ENCODE assay signal across 12 cellular contexts in the genomic region with DNA sequence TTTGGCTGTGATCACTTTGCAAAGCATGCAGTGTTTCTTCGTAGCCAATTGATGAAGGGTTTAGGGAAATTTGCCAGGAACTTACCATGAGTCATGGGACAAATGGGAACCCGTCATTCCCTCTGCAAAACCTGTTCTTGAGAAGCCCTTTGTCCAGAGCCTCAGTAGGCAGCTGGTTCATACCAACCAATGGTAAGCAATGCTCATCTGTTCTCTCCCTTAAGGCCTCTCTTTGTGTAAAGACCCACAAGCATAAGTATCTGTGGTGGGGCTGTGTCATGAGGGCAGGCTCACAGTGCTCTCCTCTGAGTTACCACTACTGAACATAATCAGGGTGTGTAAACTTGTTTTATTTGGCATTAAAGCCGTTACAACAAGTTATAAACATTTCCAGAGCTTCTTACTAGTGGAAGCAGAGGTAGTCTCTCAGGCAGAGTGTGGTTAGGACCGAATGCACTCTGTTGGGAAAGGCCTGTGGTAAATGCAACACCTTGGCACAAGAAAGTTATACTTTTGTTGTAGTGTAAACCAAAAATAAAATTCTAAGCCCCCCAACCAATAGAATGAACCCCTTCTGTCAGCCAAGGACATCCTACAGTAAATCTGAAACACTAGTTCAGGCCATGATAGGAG.
DNase-seq lines count a peak whose midpoint lies in the region; ATAC-seq, FAIRE-seq and TF ChIP-seq lines count a peak whose summit lies in the region.
"Had no signal": no experiment of that assay in that cellular context is flagged by ENCODE, and none has a peak within 500 bp of the region (broad histone marks: within the 10 kb centered on the region; RNA-seq: fewer than 3 reads in every experiment).

No MANE protein-coding gene starts in this region.

- CTCF ChIA-PET in PC-9 (lab: Charles Lee), result interaction anchor here (0.6 kb wide), 1 partner anchor 447 kb away, joined by 5 read pairs; no protein-coding TSS in a partner anchor

- no peak for TF ChIP-seq EP300 in esophagus muscularis mucosa (IDR thresholded peaks at IDR 0.05)

- no peaks in the 10 kb centered on the region for H3F3A ChIP-seq in PC-9 (ENCODE audit: insufficient read depth, low read depth)

- no peak for TF ChIP-seq POLR2A in GM12892 (IDR thresholded peaks at IDR 0.05; ENCODE audit: low read depth, low read length)
- no peak for TF ChIP-seq POLR2A in esophagus muscularis mucosa (IDR thresholded peaks at IDR 0.05; ENCODE audit: low read depth)

- intact Hi-C loops in PC-9 (cut with micrococcal nuclease; ENCODE audit: unreplicated experiment), result no loop called here
- intact Hi-C loops in esophagus muscularis mucosa (cut with DNase I), result no loop called here

- FAIRE-seq in GM12892 (lab: Jason Lieb, UNC), result peak; percentile 40

- peak overlapping the region; percentile 29; the same call in 1 of the 2 replicates for H3K4me2 ChIP-seq in PC-9

- H3K36me3 ChIP-seq in PC-9 (ENCODE audit: low read depth), result no peaks in the 10 kb centered on the region
- H3K36me3 ChIP-seq in esophagus muscularis mucosa, result no peaks in the 10 kb centered on the region
- H3K36me3 ChIP-seq: adrenal gland, right lobe of liver had no signal

- DNase-seq in GM12892 (ENCODE audit: insufficient read length) (no peak), PC-9 (peak; percentile 58 to 82), esophagus muscularis mucosa (ENCODE audit: extremely low spot score) (peak; percentile 77), mucosa of gallbladder (ENCODE audit: low spot score) (peak; percentile 44), HuH-7.5 (ENCODE audit: low spot score) (no peak)
- DNase-seq: Caco-2, KBM-7, right lobe of liver had no signal

- POLR2A ChIA-PET in PC-9 (lab: Charles Lee; ENCODE audit: unreplicated experiment), result interaction anchor here (0.6 kb wide), 1 partner anchor 1084 kb away, joined by 3 read pairs; no protein-coding TSS in a partner anchor

- no peaks in the 10 kb centered on the region for H4K20me1 ChIP-seq in PC-9 (ENCODE audit: insufficient read depth)

- H3K4me3 ChIP-seq in PC-9 (no peak overlapping the region), esophagus muscularis mucosa (no peak overlapping the region)
- H3K4me3 ChIP-seq: adrenal gland, right lobe of liver had no signal

- H3K9me2 ChIP-seq in PC-9 (ENCODE audit: insufficient read depth), result no peaks in the 10 kb centered on the region

- ATAC-seq in GM21526 (IDR thresholded peaks at IDR 0.05; ENCODE audit: low FRiP score, unreplicated experiment) (no peak), HG02970 (IDR thresholded peaks at IDR 0.05; ENCODE audit: low FRiP score, unreplicated experiment) (no peak), GM18867 (IDR thresholded peaks at IDR 0.05; ENCODE audit: unreplicated experiment) (no peak)

- no peaks in the 10 kb centered on the region for H3K27me3 ChIP-seq in PC-9 (ENCODE audit: insufficient read depth, low read depth)
- no peaks in the 10 kb centered on the region for H3K27me3 ChIP-seq in esophagus muscularis mucosa
- H3K27me3 ChIP-seq: adrenal gland, right lobe of liver had no signal

- H3K27ac ChIP-seq in PC-9 (no peak overlapping the region), esophagus muscularis mucosa (replicated peaks in 1 of 4) (no peak overlapping the region)
- H3K27ac ChIP-seq: adrenal gland, right lobe of liver had no signal

- H3K79me2 ChIP-seq in PC-9 (ENCODE audit: low read depth), result no peaks in the 10 kb centered on the region

- BruUV-seq in PC-9 (replicated peaks; lab: Mats Ljungman, UMichigan), result no TSS peak

- H3K4me1 ChIP-seq in PC-9 (replicated peaks; ENCODE audit: insufficient read depth) (peaks cover 16% of the 10 kb centered on the region), esophagus muscularis mucosa (no peaks in the 10 kb centered on the region)
- H3K4me1 ChIP-seq: adrenal gland, Caco-2, right lobe of liver had no signal

- 49% methylated on average over 4 of the region's 4 CpGs for WGBS in esophagus muscularis mucosa

- H3K9me3 ChIP-seq in PC-9 (ENCODE audit: insufficient read depth, low read depth) (no peaks in the 10 kb centered on the region; the same call in 1 of the 2 replicates), esophagus muscularis mucosa (no peaks in the 10 kb centered on the region)
- H3K9me3 ChIP-seq: adrenal gland, Caco-2, right lobe of liver had no signal

- H2AFZ ChIP-seq in PC-9, result no peak overlapping the region

- TF ChIP-seq CTCF in PC-9 (conservative IDR thresholded peaks at IDR 0.05) (no peak), esophagus muscularis mucosa (IDR thresholded peaks at IDR 0.05) (no peak)

Comparison
In these comparisons a context has a peak if more than half of its experiments do, and no peak if none do; other contexts are left out.
1. DNase-seq: peak in PC-9 (2 of 2), esophagus muscularis mucosa (single experiment) and mucosa of gallbladder (single experiment); none in GM12892 (single experiment) and HuH-7.5 (single experiment).